Comparison of ENCODE assay signal across 10 cellular contexts in the genomic region with DNA sequence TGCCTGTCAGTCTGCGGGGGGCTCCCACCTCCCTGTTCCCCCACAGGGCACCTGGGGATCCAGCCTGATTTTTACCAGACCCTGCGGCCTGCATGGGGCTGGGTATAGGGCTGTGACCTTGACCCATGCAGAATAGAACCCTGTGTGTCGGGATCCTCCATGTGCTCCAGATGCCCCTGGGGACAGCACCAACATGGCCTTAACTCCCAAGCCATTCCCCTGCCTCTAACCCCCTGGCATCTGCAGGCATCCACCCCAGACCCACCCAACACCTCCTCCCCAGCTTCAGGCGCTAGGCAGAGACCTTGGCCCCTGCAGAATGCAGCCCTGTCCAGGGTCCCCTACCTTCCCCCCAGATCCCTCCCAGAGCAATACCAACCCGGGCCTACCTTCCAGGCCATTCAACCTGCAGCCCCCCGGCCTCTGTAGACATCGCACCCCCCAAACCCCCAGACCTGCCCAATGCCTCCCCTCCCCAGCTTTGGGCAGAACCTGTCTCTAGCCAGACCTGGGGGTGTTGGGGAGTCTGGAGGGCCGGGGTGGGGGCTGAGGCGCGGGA. TPM values are rescaled to one million over a fixed set of nuclear protein-coding genes. Genes with fewer than 3 reads are reported as not detected.
A peak's percentile ranks its signal among the peaks of the same experiment; 100 is the strongest.
DNase-seq lines count a peak whose midpoint lies in the region; ATAC-seq and TF ChIP-seq lines count a peak whose summit lies in the region.
"Had no signal": no experiment of that assay in that cellular context is flagged by ENCODE, and none has a peak within 500 bp of the region (broad histone marks: within the 10 kb centered on the region; RNA-seq: fewer than 3 reads in every experiment).

No MANE protein-coding gene starts in this region.

- no peak overlapping the region for H3K27ac Mint-ChIP-seq in activated CD8-positive, alpha-beta T cell treated with anti-CD3 and anti-CD28 coated beads for 36 hours
- H3K27ac Mint-ChIP-seq in activated CD8-positive, alpha-beta T cell treated with anti-CD3 and anti-CD28 coated beads, Interleukin-2, amount 10 ng/mL, durations not matched to agents 7 days and 5 days: no peak overlapping the region
- no peak overlapping the region for H3K27ac Mint-ChIP-seq in endothelial cell (ENCODE audit: unreplicated experiment)
- peak overlapping the region; percentile 83 for H3K27ac Mint-ChIP-seq in neural progenitor cell
- H3K27ac Mint-ChIP-seq: T-helper 1 cell treated with Interleukin-12 subunit alpha and Interleukin-12 subunit beta and Interleukin-4 antibody, amounts not matched to agents 30 μg/mL and 1 μg/mL, for 36 hours had no signal

- CTCF ChIA-PET in activated CD8-positive, alpha-beta T cell treated with anti-CD3 and anti-CD28 coated beads for 36 hours (lab: Charles Lee): interaction anchor here (0.6 to 3.9 kb wide), 38 partner anchors 9 to 601 kb away, joined by 3 to 38 read pairs (median 4); partner anchors contain the start of gene METTL27
- CTCF ChIA-PET in activated CD8-positive, alpha-beta T cell treated with anti-CD3 and anti-CD28 coated beads, Interleukin-2, amount 10 ng/mL, durations not matched to agents 7 days and 5 days (lab: Charles Lee): interaction anchor here (0.6 to 2.0 kb wide), 21 partner anchors 10 to 292 kb away, joined by 3 to 21 read pairs (median 4); partner anchors contain the start of gene METTL27

- peaks cover 10% of the 10 kb centered on the region for H3K27me3 ChIP-seq in neural progenitor cell

- intact Hi-C loops in activated CD8-positive, alpha-beta T cell treated with anti-CD3 and anti-CD28 coated beads for 36 hours (cut with micrococcal nuclease): loop anchor here (10.0 kb wide), 1 partner anchor 162 kb away; the partner anchor contains the start of gene TMEM270

- TF ChIP-seq CTCF in activated CD8-positive, alpha-beta T cell treated with anti-CD3 and anti-CD28 coated beads for 36 hours (IDR thresholded peaks at IDR 0.05): peak; percentile 20
- peak; percentile 9 for TF ChIP-seq CTCF in endothelial cell (IDR thresholded peaks at IDR 0.05; ENCODE audit: unreplicated experiment)
- no peak for TF ChIP-seq CTCF in neural progenitor cell (IDR thresholded peaks at IDR 0.05)

- H3K4me3 Mint-ChIP-seq in activated CD8-positive, alpha-beta T cell treated with anti-CD3 and anti-CD28 coated beads for 36 hours: no peak overlapping the region
- H3K4me3 Mint-ChIP-seq in activated CD8-positive, alpha-beta T cell treated with anti-CD3 and anti-CD28 coated beads, Interleukin-2, amount 10 ng/mL, durations not matched to agents 7 days and 5 days: no peak overlapping the region
- H3K4me3 Mint-ChIP-seq in endothelial cell (ENCODE audit: unreplicated experiment) (no peak overlapping the region), neural progenitor cell (no peak overlapping the region)
- H3K4me3 Mint-ChIP-seq: T-helper 1 cell treated with Interleukin-12 subunit alpha and Interleukin-12 subunit beta and Interleukin-4 antibody, amounts not matched to agents 30 μg/mL and 1 μg/mL, for 36 hours had no signal

- no peaks in the 10 kb centered on the region for H3K36me3 Mint-ChIP-seq in activated CD8-positive, alpha-beta T cell treated with anti-CD3 and anti-CD28 coated beads for 36 hours (ENCODE audit: low read depth)
- no peaks in the 10 kb centered on the region for H3K36me3 Mint-ChIP-seq in activated CD8-positive, alpha-beta T cell treated with anti-CD3 and anti-CD28 coated beads, Interleukin-2, amount 10 ng/mL, durations not matched to agents 7 days and 5 days (ENCODE audit: low read depth)
- H3K36me3 Mint-ChIP-seq in endothelial cell (ENCODE audit: low read depth, unreplicated experiment) (peaks cover 5% of the 10 kb centered on the region), neural progenitor cell (no peaks in the 10 kb centered on the region)

- H3K36me3 ChIP-seq in neural progenitor cell (no peaks in the 10 kb centered on the region), urinary bladder (ENCODE audit: insufficient read depth) (no peaks in the 10 kb centered on the region)

- POLR2A ChIA-PET in activated CD8-positive, alpha-beta T cell treated with anti-CD3 and anti-CD28 coated beads for 36 hours (lab: Charles Lee): no interaction called here
- POLR2A ChIA-PET in activated CD8-positive, alpha-beta T cell treated with anti-CD3 and anti-CD28 coated beads, Interleukin-2, amount 10 ng/mL, durations not matched to agents 7 days and 5 days (lab: Charles Lee): no interaction called here

- WGBS in urinary bladder: 25% methylated on average over 10 of the region's 10 CpGs

- no peaks in the 10 kb centered on the region for H3K9me3 ChIP-seq in neural progenitor cell (ENCODE audit: low read depth)

- H3K27me3 Mint-ChIP-seq in activated CD8-positive, alpha-beta T cell treated with anti-CD3 and anti-CD28 coated beads for 36 hours: peaks cover 42% of the 10 kb centered on the region
- peaks cover 47% of the 10 kb centered on the region for H3K27me3 Mint-ChIP-seq in activated CD8-positive, alpha-beta T cell treated with anti-CD3 and anti-CD28 coated beads, Interleukin-2, amount 10 ng/mL, durations not matched to agents 7 days and 5 days (ENCODE audit: low read depth)
- peaks cover 11% of the 10 kb centered on the region for H3K27me3 Mint-ChIP-seq in endothelial cell (ENCODE audit: unreplicated experiment)
- H3K27me3 Mint-ChIP-seq in neural progenitor cell (ENCODE audit: insufficient read depth, low read depth): peaks cover 20% of the 10 kb centered on the region

- no peak overlapping the region for H2AFZ ChIP-seq in neural progenitor cell (replicated peaks)

- H4K20me1 ChIP-seq in neural progenitor cell (ENCODE audit: low read depth): no peaks in the 10 kb centered on the region

- peak; percentile 32 for ATAC-seq in activated CD8-positive, alpha-beta T cell treated with anti-CD3 and anti-CD28 coated beads for 36 hours
- ATAC-seq in activated CD8-positive, alpha-beta T cell treated with anti-CD3 and anti-CD28 coated beads, Interleukin-2, amount 10 ng/mL, durations not matched to agents 7 days and 5 days: no peak
- ATAC-seq in HG03045 (IDR thresholded peaks at IDR 0.05; ENCODE audit: unreplicated experiment): no peak
- no peak for ATAC-seq in GM19455 (IDR thresholded peaks at IDR 0.05; ENCODE audit: unreplicated experiment)

- H3F3A ChIP-seq in neural progenitor cell (ENCODE audit: low read depth): no peaks in the 10 kb centered on the region

- H3K27ac ChIP-seq in neural progenitor cell (no peak overlapping the region), urinary bladder (ENCODE audit: low read depth) (peak overlapping the region; percentile 33)
- H3K27ac ChIP-seq: HL-60 had no signal

- H3K4me1 ChIP-seq in neural progenitor cell (peaks cover 17% of the 10 kb centered on the region), urinary bladder (ENCODE audit: insufficient read depth) (no peaks in the 10 kb centered on the region)

- H3K4me3 ChIP-seq in neural progenitor cell (no peak overlapping the region), urinary bladder (ENCODE audit: low read depth, low read length) (no peak overlapping the region)

- no peak for DNase-seq in activated CD8-positive, alpha-beta T cell treated with anti-CD3 and anti-CD28 coated beads for 36 hours
- DNase-seq in activated CD8-positive, alpha-beta T cell treated with anti-CD3 and anti-CD28 coated beads, Interleukin-2, amount 10 ng/mL, durations not matched to agents 7 days and 5 days: no peak
- DNase-seq in endothelial cell (ENCODE audit: low spot score) (no peak), neural progenitor cell (ENCODE audit: low spot score) (no peak)
- DNase-seq in stimulated activated CD4-positive, alpha-beta T cell treated with anti-CD3 and anti-CD28 coated beads, Interleukin-15, amount 100 ng/mL, for 24 hours: no peak

- peak overlapping the region; percentile 42 for H3K4me2 ChIP-seq in neural progenitor cell

- H3K9ac ChIP-seq in neural progenitor cell: no peak overlapping the region

- H3K9me3 Mint-ChIP-seq in activated CD8-positive, alpha-beta T cell treated with anti-CD3 and anti-CD28 coated beads for 36 hours: no peaks in the 10 kb centered on the region
- no peaks in the 10 kb centered on the region for H3K9me3 Mint-ChIP-seq in activated CD8-positive, alpha-beta T cell treated with anti-CD3 and anti-CD28 coated beads, Interleukin-2, amount 10 ng/mL, durations not matched to agents 7 days and 5 days (ENCODE audit: insufficient read depth)
- H3K9me3 Mint-ChIP-seq in endothelial cell (ENCODE audit: unreplicated experiment) (no peaks in the 10 kb centered on the region), neural progenitor cell (no peaks in the 10 kb centered on the region)
- H3K9me3 Mint-ChIP-seq: T-helper 1 cell treated with Interleukin-12 subunit alpha and Interleukin-12 subunit beta and Interleukin-4 antibody, amounts not matched to agents 30 μg/mL and 1 μg/mL, for 36 hours had no signal

- H3K79me2 ChIP-seq in neural progenitor cell (ENCODE audit: low read depth): no peaks in the 10 kb centered on the region

- H3K4me1 Mint-ChIP-seq in activated CD8-positive, alpha-beta T cell treated with anti-CD3 and anti-CD28 coated beads for 36 hours (ENCODE audit: low read depth): peaks cover 2% of the 10 kb centered on the region
- H3K4me1 Mint-ChIP-seq in activated CD8-positive, alpha-beta T cell treated with anti-CD3 and anti-CD28 coated beads, Interleukin-2, amount 10 ng/mL, durations not matched to agents 7 days and 5 days (ENCODE audit: low read depth): no peaks in the 10 kb centered on the region
- H3K4me1 Mint-ChIP-seq in endothelial cell (ENCODE audit: unreplicated experiment) (peaks cover 18% of the 10 kb centered on the region), neural progenitor cell (peaks cover 54% of the 10 kb centered on the region)

RNA-seq across cellular contexts. Expression of gene ELN, which starts 0.8 kb away (rescaled TPM):
- not detected for total RNA-seq in activated CD8-positive, alpha-beta T cell treated with anti-CD3 and anti-CD28 coated beads for 36 hours
- total RNA-seq in activated CD8-positive, alpha-beta T cell treated with anti-CD3 and anti-CD28 coated beads, Interleukin-2, amount 10 ng/mL, durations not matched to agents 7 days and 5 days: not detected
- total RNA-seq in endothelial cell (ENCODE audit: unreplicated experiment) (44.8 TPM), neural progenitor cell (ENCODE audit: low replicate concordance) (0.47 and 1.1 TPM in 2 replicates), urinary bladder (483 TPM)
- 191 TPM for polyA plus RNA-seq in urinary bladder

RNA-seq across cellular contexts. Expression of gene LIMK1, which starts 56.4 kb away (rescaled TPM):
- total RNA-seq in activated CD8-positive, alpha-beta T cell treated with anti-CD3 and anti-CD28 coated beads for 36 hours: 10 to 100 TPM; 17.8 to 20.8 TPM
- 10 to 100 TPM; 33.5 to 37.6 TPM for total RNA-seq in activated CD8-positive, alpha-beta T cell treated with anti-CD3 and anti-CD28 coated beads, Interleukin-2, amount 10 ng/mL, durations not matched to agents 7 days and 5 days
- total RNA-seq in endothelial cell (ENCODE audit: unreplicated experiment): 51.0 TPM
- 29.9 and 66.6 TPM in 2 replicates for total RNA-seq in neural progenitor cell (ENCODE audit: low replicate concordance)
- 11.2 TPM for total RNA-seq in urinary bladder
- polyA plus RNA-seq in urinary bladder: 14.7 TPM

Comparison
In these comparisons a context has a peak if more than half of its experiments do, and no peak if none do; other contexts are left out.
1. RNA of gene ELN, which starts 0.8 kb away (total RNA-seq): 483 TPM in urinary bladder (single experiment) and 44.8 TPM in endothelial cell (single experiment); 0.47 to 1.1 TPM in neural progenitor cell, not detected in activated CD8-positive, alpha-beta T cell treated with anti-CD3 and anti-CD28 coated beads for 36 hours and not detected in activated CD8-positive, alpha-beta T cell treated with anti-CD3 and anti-CD28 coated beads, Interleukin-2, amount 10 ng/mL, durations not matched to agents 7 days and 5 days; every median in the first group is over 10 times any median in the second.